ENCODE assay signal across 18 cellular contexts in the genomic region with DNA sequence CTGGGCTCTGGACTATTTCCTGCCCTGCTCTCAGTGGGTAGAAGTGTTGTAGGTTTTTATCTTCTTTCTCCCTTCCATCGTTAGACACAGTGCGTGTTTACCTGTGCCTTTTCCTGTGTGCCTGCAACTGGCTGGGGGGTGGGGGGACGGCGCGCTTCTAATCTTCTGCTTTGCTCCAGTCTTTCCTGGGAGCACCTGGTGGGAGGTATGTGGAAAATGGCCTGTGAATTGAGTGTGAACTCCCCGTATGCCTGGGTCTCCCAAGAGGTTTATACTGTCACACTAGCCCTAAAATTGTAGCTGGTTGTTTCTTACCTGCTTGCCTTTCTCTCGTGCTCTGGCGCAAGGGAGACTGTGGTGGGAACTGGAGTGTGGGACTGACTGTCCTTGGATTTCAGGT.
"Had no signal": no experiment of that assay in that cellular context is flagged by ENCODE, and none has a peak within 500 bp of the region (broad histone marks: within the 10 kb centered on the region; RNA-seq: fewer than 3 reads in every experiment).

No MANE protein-coding gene starts in this region.

- ATAC-seq: activated T-cell treated with anti-CD3 and anti-CD28 coated beads, Interleukin-2, amount 50 U/mL, for 4 hours; lower lobe of right lung; psoas muscle; right cardiac atrium had no signal

- H3K36me3 ChIP-seq: uterus had no signal

- H3K4me3 Mint-ChIP-seq: activated B cell treated with CpG ODN at 0.5 μM for 24 hours; activated CD8-positive, alpha-beta T cell treated with anti-CD3 and anti-CD28 coated beads, Interleukin-2, amount 10 ng/mL, durations not matched to agents 7 days and 5 days; activated naive CD4-positive, alpha-beta T cell treated with anti-CD3 and anti-CD28 coated beads for 36 hours; activated T-cell treated with anti-CD3 and anti-CD28 coated beads, Interleukin-2, amount 50 U/mL, for 4 hours; brain; immature natural killer cell; stimulated activated naive CD8-positive, alpha-beta T cell treated with anti-CD3 and anti-CD28 coated beads, Interleukin-15, Interleukin-2, amounts not matched to agents 100 ng/mL and 50 ng/mL, for 24 hours had no signal

- DNase-seq: activated B cell treated with CpG ODN at 0.5 μM for 24 hours; activated CD4-positive, alpha-beta T cell treated with anti-CD3 and anti-CD28 coated beads for 4 hours; activated CD8-positive, alpha-beta T cell treated with anti-CD3 and anti-CD28 coated beads, Interleukin-2, amount 10 ng/mL, durations not matched to agents 7 days and 5 days; activated naive CD4-positive, alpha-beta T cell treated with anti-CD3 and anti-CD28 coated beads for 36 hours; activated T-cell treated with anti-CD3 and anti-CD28 coated beads, Interleukin-2, amount 50 U/mL, for 4 hours; foreskin melanocyte; immature natural killer cell; lower lobe of right lung; psoas muscle; right cardiac atrium; small intestine; stimulated activated CD4-positive, alpha-beta T cell treated with anti-CD3 and anti-CD28 coated beads, Interleukin-15, amount 100 ng/mL, for 24 hours; stimulated activated CD4-positive, alpha-beta T cell treated with anti-CD3 and anti-CD28 coated beads, Interleukin-2, amount 100 ng/mL, for 48 hours; SW 1271; uterus had no signal

- H3K27ac Mint-ChIP-seq: activated B cell treated with CpG ODN at 0.5 μM for 24 hours; activated CD8-positive, alpha-beta T cell treated with anti-CD3 and anti-CD28 coated beads, Interleukin-2, amount 10 ng/mL, durations not matched to agents 7 days and 5 days; activated naive CD4-positive, alpha-beta T cell treated with anti-CD3 and anti-CD28 coated beads for 36 hours; brain; immature natural killer cell; stimulated activated naive CD8-positive, alpha-beta T cell treated with anti-CD3 and anti-CD28 coated beads, Interleukin-15, Interleukin-2, amounts not matched to agents 100 ng/mL and 50 ng/mL, for 24 hours had no signal

- H3K4me1 ChIP-seq: lower lobe of right lung, psoas muscle, tibial nerve, uterus had no signal

- H3K27me3 ChIP-seq: tibial nerve, uterus had no signal

- H3K27ac ChIP-seq: lower lobe of right lung, psoas muscle, tibial nerve, uterus had no signal

- H3K9me3 ChIP-seq: lower lobe of right lung, psoas muscle, tibial nerve, uterus had no signal

- H3K4me3 ChIP-seq: lower lobe of right lung, psoas muscle, tibial nerve, uterus had no signal

- H3K9me3 Mint-ChIP-seq: activated B cell treated with CpG ODN at 0.5 μM for 24 hours; activated naive CD4-positive, alpha-beta T cell treated with anti-CD3 and anti-CD28 coated beads for 36 hours; activated T-cell treated with anti-CD3 and anti-CD28 coated beads, Interleukin-2, amount 50 U/mL, for 4 hours; brain; immature natural killer cell; stimulated activated naive CD8-positive, alpha-beta T cell treated with anti-CD3 and anti-CD28 coated beads, Interleukin-15, Interleukin-2, amounts not matched to agents 100 ng/mL and 50 ng/mL, for 24 hours had no signal

- H3K27me3 Mint-ChIP-seq: activated B cell treated with CpG ODN at 0.5 μM for 24 hours; brain; stimulated activated naive CD8-positive, alpha-beta T cell treated with anti-CD3 and anti-CD28 coated beads, Interleukin-15, Interleukin-2, amounts not matched to agents 100 ng/mL and 50 ng/mL, for 24 hours had no signal
